In the genomic region with DNA sequence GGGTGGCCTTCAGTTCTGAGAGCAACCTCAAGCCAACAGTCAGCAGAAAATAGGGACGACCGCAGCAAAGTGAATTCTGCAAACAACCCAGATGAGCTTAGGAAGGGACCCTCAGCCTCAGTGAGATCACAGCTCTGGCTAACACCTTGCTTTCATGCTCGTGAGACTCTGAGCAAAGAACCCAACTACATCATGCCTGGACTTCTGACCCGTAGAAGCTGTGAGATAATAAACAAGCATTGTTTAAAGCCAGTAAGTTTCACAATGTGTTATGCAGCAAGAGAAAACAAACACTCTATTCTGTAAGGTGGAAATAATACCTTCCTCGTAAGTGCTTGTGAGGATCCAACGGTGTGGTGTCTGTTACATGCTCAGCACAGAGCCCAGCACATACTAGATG, we compare ENCODE assay signal across 19 cellular contexts.
"Had no signal": no experiment of that assay in that cellular context is flagged by ENCODE, and none has a peak within 500 bp of the region (broad histone marks: within the 10 kb centered on the region; RNA-seq: fewer than 3 reads in every experiment).

No MANE protein-coding gene starts in this region.

- DNase-seq: activated CD4-positive, alpha-beta T cell treated with anti-CD3 and anti-CD28 coated beads for 1 hour; activated CD8-positive, alpha-beta memory T cell treated with anti-CD3 and anti-CD28 coated beads, Interleukin-2, amount 50 U/mL, for 4 hours; activated naive CD4-positive, alpha-beta T cell; activated T-cell treated with anti-CD3 and anti-CD28 coated beads, Interleukin-2, amount 50 U/mL, for 4 hours; brain microvascular endothelial cell; caudate nucleus; dorsolateral prefrontal cortex; foreskin fibroblast; naive thymus-derived CD4-positive, alpha-beta T cell; sigmoid colon; SK-N-SH; stimulated activated CD4-positive, alpha-beta T cell treated with anti-CD3 and anti-CD28 coated beads, Interleukin-2, amount 100 ng/mL, for 48 hours; stimulated activated CD8-positive, alpha-beta memory T cell treated with anti-CD3 and anti-CD28 coated beads, Interleukin-4, amount 100 ng/mL, for 48 hours; stimulated activated naive B cell treated with anti-CD40 and anti-IgM and Interleukin-4, amounts not matched to agents 10 μg/mL and 1 μg/mL and 100 μg/mL, for 72 hours; testis; upper lobe of left lung had no signal

- ATAC-seq: activated T-cell treated with anti-CD3 and anti-CD28 coated beads, Interleukin-2, amount 50 U/mL, for 4 hours; naive thymus-derived CD4-positive, alpha-beta T cell; stimulated activated naive B cell treated with anti-CD40 and anti-IgM and Interleukin-4, amounts not matched to agents 10 μg/mL and 1 μg/mL and 100 μg/mL, for 72 hours had no signal

- H3K4me1 ChIP-seq: adrenal gland, ascending aorta, testis, upper lobe of left lung had no signal

- H3K27ac ChIP-seq: adrenal gland, ascending aorta, brain microvascular endothelial cell, dorsolateral prefrontal cortex, sigmoid colon, testis, upper lobe of left lung, VCaP had no signal

- H3K9ac ChIP-seq: SK-N-SH had no signal

- H3K9me3 ChIP-seq: adrenal gland, ascending aorta, SK-N-SH, testis had no signal

- H3K4me3 ChIP-seq: adrenal gland, ascending aorta, dorsolateral prefrontal cortex, sigmoid colon, testis, upper lobe of left lung had no signal

- H3K36me3 ChIP-seq: adrenal gland, ascending aorta, brain microvascular endothelial cell, sigmoid colon, upper lobe of left lung had no signal

- H3K27me3 ChIP-seq: adrenal gland, ascending aorta, brain microvascular endothelial cell, sigmoid colon, testis, upper lobe of left lung had no signal
